8 cellular contexts compared by ENCODE assay signal in the genomic region with DNA sequence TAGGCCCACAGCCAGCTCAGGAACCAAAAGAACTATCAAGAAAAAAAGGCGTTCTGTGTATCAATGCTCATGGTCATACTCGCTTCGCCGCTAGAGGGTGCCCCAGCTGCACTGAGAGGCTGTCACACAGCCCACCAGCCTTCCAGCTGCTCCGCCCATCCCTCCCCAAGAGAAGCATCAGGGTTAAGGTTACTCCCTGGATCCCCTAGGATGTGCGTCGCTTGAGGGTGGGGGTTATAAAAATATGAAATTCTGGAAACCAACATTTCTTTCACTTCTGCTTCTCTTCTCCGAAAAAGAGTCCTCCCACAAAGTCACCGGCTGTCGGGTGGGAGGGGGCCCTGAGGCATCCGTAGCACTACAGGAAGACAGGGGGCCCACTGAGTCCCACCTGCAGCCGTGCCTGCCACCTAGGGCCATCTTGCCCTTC.
DNase-seq lines count a peak whose midpoint lies in the region; ATAC-seq and TF ChIP-seq lines count a peak whose summit lies in the region.

No MANE protein-coding gene starts in this region.

- H3K27ac Mint-ChIP-seq in nephron = peak overlapping the region; percentile 83 to 99 (median 93)
- H3K27ac Mint-ChIP-seq in stimulated activated naive B cell treated with anti-CD40 and anti-IgM and Interleukin-4, amounts not matched to agents 10 μg/mL and 1 μg/mL and 100 μg/mL, for 72 hours = peak overlapping the region; percentile 95

- no peaks in the 10 kb centered on the region for H3F3A ChIP-seq in Loucy (ENCODE audit: low read depth)

- H3K4me1 ChIP-seq in Loucy (ENCODE audit: insufficient read depth, low read length, poor library complexity, severe bottlenecking) = peaks cover 27% of the 10 kb centered on the region

- no peaks in the 10 kb centered on the region for H3K9me2 ChIP-seq in Loucy (replicated peaks; ENCODE audit: low read depth, low read length)

- ATAC-seq in stimulated activated naive B cell treated with anti-CD40 and anti-IgM and Interleukin-4, amounts not matched to agents 10 μg/mL and 1 μg/mL and 100 μg/mL, for 72 hours (replicated peaks) = peak; percentile 62 to 65
- no peak for ATAC-seq in HG03469 (IDR thresholded peaks at IDR 0.05; ENCODE audit: unreplicated experiment)

- peaks cover 19% of the 10 kb centered on the region for H3K79me2 ChIP-seq in Loucy (ENCODE audit: insufficient read depth, low read length)

- peak; percentile 98 for TF ChIP-seq CTCF in Loucy (conservative IDR thresholded peaks at IDR 0.05; ENCODE audit: low read length)
- peak; percentile 91 to 93 (median 93) for TF ChIP-seq CTCF in nephron (IDR thresholded peaks at IDR 0.05; ENCODE audit: unreplicated experiment in 3 of 3)

- no peaks in the 10 kb centered on the region for H3K27me3 ChIP-seq in Loucy (ENCODE audit: insufficient read depth, low read length, poor library complexity, severe bottlenecking)

- no peak overlapping the region for H2AFZ ChIP-seq in Loucy (ENCODE audit: low read length)

- peaks cover 11% of the 10 kb centered on the region for H3K27me3 Mint-ChIP-seq in nephron (ENCODE audit: low read depth)
- H3K27me3 Mint-ChIP-seq in stimulated activated naive B cell treated with anti-CD40 and anti-IgM and Interleukin-4, amounts not matched to agents 10 μg/mL and 1 μg/mL and 100 μg/mL, for 72 hours = peaks cover 6% of the 10 kb centered on the region in 2 donors

- no peaks in the 10 kb centered on the region for H3K9me3 Mint-ChIP-seq in nephron
- H3K9me3 Mint-ChIP-seq in stimulated activated naive B cell treated with anti-CD40 and anti-IgM and Interleukin-4, amounts not matched to agents 10 μg/mL and 1 μg/mL and 100 μg/mL, for 72 hours = no peaks in the 10 kb centered on the region

- DNase-seq in GM04504 (ENCODE audit: low read depth) (peak; percentile 57), SHP77 treated with DMSO at 0.1 percent for 48 hours (lab: John Stamatoyannopoulos, UW) (peak; percentile 56), fibroblast of the conjunctiva (ENCODE audit: low read depth) (peak; percentile 73)
- peak; percentile 82 for DNase-seq in activated T-helper 9 cell treated with anti-CD3 and anti-CD28 coated beads, Interleukin-2, amount 50 U/mL, for 16 hours (ENCODE audit: low read depth)
- peak; percentile 79 for DNase-seq in stimulated activated naive B cell treated with anti-CD40 and anti-IgM and Interleukin-4, amounts not matched to agents 10 μg/mL and 1 μg/mL and 100 μg/mL, for 72 hours

- H3K36me3 ChIP-seq in Loucy (ENCODE audit: insufficient read depth, low read length) = peaks cover 3% of the 10 kb centered on the region; the same call in 1 of the 2 replicates

- H3K9me3 ChIP-seq in Loucy (ENCODE audit: insufficient read depth, low read depth, low read length) = no peaks in the 10 kb centered on the region

- peak overlapping the region; percentile 94 to 97 (median 95) for H3K4me3 Mint-ChIP-seq in nephron
- peak overlapping the region; percentile 87 to 98 for H3K4me3 Mint-ChIP-seq in stimulated activated naive B cell treated with anti-CD40 and anti-IgM and Interleukin-4, amounts not matched to agents 10 μg/mL and 1 μg/mL and 100 μg/mL, for 72 hours

- H4K20me1 ChIP-seq in Loucy (ENCODE audit: insufficient read depth, low read length, poor library complexity, severe bottlenecking) = peaks cover 38% of the 10 kb centered on the region

- H3K9ac ChIP-seq in Loucy (ENCODE audit: low read depth, low read length, poor library complexity, severe bottlenecking) = peak overlapping the region; percentile 85

- peak overlapping the region; percentile 83 for H3K4me2 ChIP-seq in Loucy (ENCODE audit: low read depth, low read length, poor library complexity, severe bottlenecking)

- H3K36me3 Mint-ChIP-seq in nephron (ENCODE audit: low read depth) = peaks cover 4% of the 10 kb centered on the region
- H3K36me3 Mint-ChIP-seq in stimulated activated naive B cell treated with anti-CD40 and anti-IgM and Interleukin-4, amounts not matched to agents 10 μg/mL and 1 μg/mL and 100 μg/mL, for 72 hours = peaks cover 26 to 40% of the 10 kb centered on the region in 2 donors

- H3K4me1 Mint-ChIP-seq in nephron = peaks cover 40% of the 10 kb centered on the region
- H3K4me1 Mint-ChIP-seq in stimulated activated naive B cell treated with anti-CD40 and anti-IgM and Interleukin-4, amounts not matched to agents 10 μg/mL and 1 μg/mL and 100 μg/mL, for 72 hours = peaks cover 48 to 62% of the 10 kb centered on the region in 2 donors

- H3K4me3 ChIP-seq in Loucy (ENCODE audit: low read length, poor library complexity, severe bottlenecking) = peak overlapping the region; percentile 94
